Comparison of ENCODE assay signal across 17 cellular contexts in genomic region chr5:60550311-60550710, GRCh38.
DNase-seq lines count a peak whose midpoint lies in the region; ATAC-seq and TF ChIP-seq lines count a peak whose summit lies in the region.
"Had no signal": no experiment of that assay in that cellular context is flagged by ENCODE, and none has a peak within 500 bp of the region (broad histone marks: within the 10 kb centered on the region; RNA-seq: fewer than 3 reads in every experiment).

No MANE protein-coding gene starts in this region.

- no peaks in the 10 kb centered on the region for H3K9me3 ChIP-seq in esophagus muscularis mucosa
- no peaks in the 10 kb centered on the region for H3K9me3 ChIP-seq in muscle layer of duodenum (ENCODE audit: control insufficient read depth in 1 of 2, low read length in 2 of 2)
- H3K9me3 ChIP-seq in transverse colon, result no peaks in the 10 kb centered on the region
- H3K9me3 ChIP-seq: Caco-2 had no signal

- TF ChIP-seq POLR2A in esophagus muscularis mucosa (IDR thresholded peaks at IDR 0.05; ENCODE audit: low read depth), result no peak
- TF ChIP-seq POLR2A in transverse colon (IDR thresholded peaks at IDR 0.05), result no peak

- H3K27me3 ChIP-seq in esophagus muscularis mucosa (no peaks in the 10 kb centered on the region), muscle layer of duodenum (ENCODE audit: low read depth, low read length) (no peaks in the 10 kb centered on the region), transverse colon (no peaks in the 10 kb centered on the region)
- H3K27me3 ChIP-seq: BLaER1 had no signal

- DNase-seq in esophagus muscularis mucosa (ENCODE audit: extremely low spot score) (no peak), transverse colon (no peak), HPDE6-E6E7 (ENCODE audit: extremely low spot score) (no peak), NCI-H446 (lab: John Stamatoyannopoulos, UW) (no peak)
- DNase-seq: Caco-2; CD4-positive, CD25-positive, alpha-beta regulatory T cell; CD8-positive, alpha-beta T cell; DMS153; DND-41; H9 had no signal

- intact Hi-C loops in esophagus muscularis mucosa (cut with DNase I) (no loop called here), transverse colon (cut with DNase I; ENCODE audit: low total_unique reads) (no loop called here)

- TF ChIP-seq EP300 in esophagus muscularis mucosa (IDR thresholded peaks at IDR 0.05) (no peak), transverse colon (IDR thresholded peaks at IDR 0.05; ENCODE audit: low read depth) (no peak)

- H3K4me3 ChIP-seq in esophagus muscularis mucosa (no peak overlapping the region), muscle layer of duodenum (ENCODE audit: low read depth in 1 of 2, low read length in 2 of 2) (no peak overlapping the region), transverse colon (no peak overlapping the region)
- H3K4me3 ChIP-seq: BLaER1, GM12878, GM23338 had no signal

- ATAC-seq in HG03520 (IDR thresholded peaks at IDR 0.05; ENCODE audit: unreplicated experiment), result no peak
- ATAC-seq: CD8-positive, alpha-beta T cell; GM12878; GM23338; HCT116 had no signal

- in situ Hi-C loops in transverse colon (cut with MboI; ENCODE audit: low pct_ligation_motif_present in 1 of 4, low pct_unique_long_range_greater_than_20kb in 1 of 4, low sequenced_read_pairs in 3 of 4), result no loop called here

- H3K36me3 ChIP-seq in esophagus muscularis mucosa (no peaks in the 10 kb centered on the region), muscle layer of duodenum (ENCODE audit: control insufficient read depth in 1 of 2, insufficient read depth in 2 of 2, low read length in 2 of 2) (no peaks in the 10 kb centered on the region), transverse colon (no peaks in the 10 kb centered on the region)

- TF ChIP-seq CTCF in esophagus muscularis mucosa (IDR thresholded peaks at IDR 0.05) (no peak), transverse colon (IDR thresholded peaks at IDR 0.05) (no peak)

- peak overlapping the region; percentile 66 to 82 (median 76) for H3K27ac ChIP-seq in esophagus muscularis mucosa (replicated peaks in 1 of 4)
- peak overlapping the region; percentile 19 for H3K27ac ChIP-seq in muscle layer of duodenum (ENCODE audit: low read length)
- H3K27ac ChIP-seq in transverse colon, result peak overlapping the region in 3 of 4 donors; percentile 9 to 53 (median 45)
- H3K27ac ChIP-seq: BLaER1, C4-2B had no signal

- WGBS in esophagus muscularis mucosa, result 86% methylated on average over 1 of the region's 1 CpG
- 87 to 100% methylated on average over 1 of the region's 1 CpG for WGBS in transverse colon (ENCODE audit: low coverage in 1 of 2), 2 donors

- H3K4me1 ChIP-seq in esophagus muscularis mucosa (peaks cover 0 to 67% (median 54%) of the 10 kb centered on the region in 4 donors), muscle layer of duodenum (ENCODE audit: control insufficient read depth in 1 of 2, insufficient read depth in 2 of 2, low read length in 2 of 2) (peaks cover 0 to 3% of the 10 kb centered on the region in 2 donors), transverse colon (no peaks in the 10 kb centered on the region)
- H3K4me1 ChIP-seq: Caco-2 had no signal

Comparison
In these comparisons a context has a peak if more than half of its experiments do, and no peak if none do; other contexts are left out.
1. H3K27ac ChIP-seq: peak in every context shown above with its lines; median percentile 76 in esophagus muscularis mucosa; 45 in transverse colon; 19 in muscle layer of duodenum.